28 cellular contexts compared by ENCODE assay signal in genomic region chr12:53759261-53759660, GRCh38. TPM values are rescaled to one million over a fixed set of nuclear protein-coding genes. Genes with fewer than 3 reads are reported as not detected.
"Had no signal": no experiment of that assay in that cellular context is flagged by ENCODE, and none has a peak within 500 bp of the region (broad histone marks: within the 10 kb centered on the region; RNA-seq: fewer than 3 reads in every experiment).

No MANE protein-coding gene starts in this region.

- H3K79me2 ChIP-seq: hepatocyte had no signal

- H3K36me3 ChIP-seq: brain microvascular endothelial cell, left ventricle myocardium inferior, upper lobe of right lung had no signal

- H3K36me3 Mint-ChIP-seq: activated naive CD4-positive, alpha-beta T cell treated with anti-CD3 and anti-CD28 coated beads, Interleukin-2, amount 50 U/mL, for 24 hours; natural killer cell had no signal

- FAIRE-seq: endothelial cell of umbilical vein, frontal cortex had no signal

- H3K27ac Mint-ChIP-seq: activated CD4-positive, alpha-beta T cell treated with anti-CD3 and anti-CD28 coated beads, Interleukin-2, amount 10 ng/mL, durations not matched to agents 7 days and 5 days; activated CD8-positive, alpha-beta T cell treated with anti-CD3 and anti-CD28 coated beads, Interleukin-2, amount 10 ng/mL, durations not matched to agents 7 days and 5 days; activated naive CD4-positive, alpha-beta T cell treated with anti-CD3 and anti-CD28 coated beads, Interleukin-2, amount 50 U/mL, for 24 hours; activated T-helper 1 cell treated with anti-CD3 and anti-CD28 coated beads, Interleukin-12 subunit alpha, Interleukin-12 subunit beta, Interleukin-2, Interleukin-4 antibody, amounts not matched to agents 30 ng/mL and 10 ng/mL and 1 ng/mL, durations not matched to agents 14 hours and 24 hours and 36 hours; immature natural killer cell; mesothelial cell of epicardium; natural killer cell had no signal

- H2AFZ ChIP-seq: hepatocyte had no signal

- H3K27ac ChIP-seq: brain microvascular endothelial cell, hepatocyte, left ventricle myocardium inferior, upper lobe of right lung had no signal

- H3K4me3 ChIP-seq: hepatocyte, left ventricle myocardium inferior, upper lobe of right lung had no signal

- H3K9me3 ChIP-seq: left ventricle myocardium inferior, upper lobe of right lung had no signal

- H3K4me1 Mint-ChIP-seq: activated naive CD4-positive, alpha-beta T cell treated with anti-CD3 and anti-CD28 coated beads, Interleukin-2, amount 50 U/mL, for 24 hours had no signal

- DNase-seq: activated CD4-positive, alpha-beta T cell treated with anti-CD3 and anti-CD28 coated beads, Interleukin-2, amount 10 ng/mL, durations not matched to agents 7 days and 5 days; activated CD8-positive, alpha-beta T cell treated with anti-CD3 and anti-CD28 coated beads, Interleukin-2, amount 10 ng/mL, durations not matched to agents 7 days and 5 days; activated gamma-delta T cell treated with Interleukin-2 at 50 U/mL for 16 hours; aorta; brain microvascular endothelial cell; central memory CD4-positive, alpha-beta T cell; dermis blood vessel endothelial cell; effector CD8-positive, alpha-beta T cell; glutamatergic neuron; immature natural killer cell; kidney glomerular epithelial cell; left ventricle myocardium inferior; natural killer cell; nucleus accumbens; stimulated activated CD4-positive, alpha-beta T cell treated with anti-CD3 and anti-CD28 coated beads, Interleukin-2, amount 100 ng/mL, for 48 hours; stimulated activated naive CD4-positive, alpha-beta T cell treated with Interleukin-2 at 50 U/mL for 16 hours; upper lobe of right lung had no signal

- H3K4me3 Mint-ChIP-seq: activated CD4-positive, alpha-beta T cell treated with anti-CD3 and anti-CD28 coated beads, Interleukin-2, amount 10 ng/mL, durations not matched to agents 7 days and 5 days; activated CD8-positive, alpha-beta T cell treated with anti-CD3 and anti-CD28 coated beads, Interleukin-2, amount 10 ng/mL, durations not matched to agents 7 days and 5 days; activated naive CD4-positive, alpha-beta T cell treated with anti-CD3 and anti-CD28 coated beads, Interleukin-2, amount 50 U/mL, for 24 hours; activated T-helper 1 cell treated with anti-CD3 and anti-CD28 coated beads, Interleukin-12 subunit alpha, Interleukin-12 subunit beta, Interleukin-2, Interleukin-4 antibody, amounts not matched to agents 30 ng/mL and 10 ng/mL and 1 ng/mL, durations not matched to agents 14 hours and 24 hours and 36 hours; immature natural killer cell; mesothelial cell of epicardium; natural killer cell had no signal

- H3K9me3 Mint-ChIP-seq: activated CD4-positive, alpha-beta T cell treated with anti-CD3 and anti-CD28 coated beads, Interleukin-2, amount 10 ng/mL, durations not matched to agents 7 days and 5 days; activated naive CD4-positive, alpha-beta T cell treated with anti-CD3 and anti-CD28 coated beads, Interleukin-2, amount 50 U/mL, for 24 hours; activated T-helper 1 cell treated with anti-CD3 and anti-CD28 coated beads, Interleukin-12 subunit alpha, Interleukin-12 subunit beta, Interleukin-2, Interleukin-4 antibody, amounts not matched to agents 30 ng/mL and 10 ng/mL and 1 ng/mL, durations not matched to agents 14 hours and 24 hours and 36 hours; immature natural killer cell; natural killer cell had no signal

- ATAC-seq: activated CD4-positive, CD25-positive, alpha-beta regulatory T cell treated with anti-CD3 and anti-CD28 coated beads, Interleukin-2, amount 50 U/mL, for 24 hours; activated CD8-positive, alpha-beta T cell treated with anti-CD3 and anti-CD28 coated beads, Interleukin-2, amount 10 ng/mL, durations not matched to agents 7 days and 5 days; esophagus mucosa; natural killer cell; upper lobe of right lung had no signal

RNA-seq across cellular contexts. Expression of gene CISTR, which starts 7.5 kb away (rescaled TPM):
- total RNA-seq: activated CD4-positive, alpha-beta T cell treated with anti-CD3 and anti-CD28 coated beads, Interleukin-2, amount 10 ng/mL, durations not matched to agents 7 days and 5 days; activated CD8-positive, alpha-beta T cell treated with anti-CD3 and anti-CD28 coated beads, Interleukin-2, amount 10 ng/mL, durations not matched to agents 7 days and 5 days; activated T-helper 1 cell treated with anti-CD3 and anti-CD28 coated beads, Interleukin-12 subunit alpha, Interleukin-12 subunit beta, Interleukin-2, Interleukin-4 antibody, amounts not matched to agents 30 ng/mL and 10 ng/mL and 1 ng/mL, durations not matched to agents 14 hours and 24 hours and 36 hours; aorta; dermis blood vessel endothelial cell; endothelial cell of umbilical vein; esophagus mucosa; frontal cortex; hepatocyte; lung microvascular endothelial cell; mesothelial cell of epicardium; natural killer cell; T-helper 2 cell treated with Interferon-gamma antibody and Interleukin-4, amounts not matched to agents 100 ng/mL and 5 ng/mL, for 36 hours; upper lobe of right lung had no signal
- polyA plus RNA-seq: aorta, endothelial cell of umbilical vein, hepatocyte, immature natural killer cell, thymus had no signal
